Comparison of ENCODE assay signal across 24 cellular contexts in genomic region chr5:159759791-159760300, GRCh38.
"Had no signal": no experiment of that assay in that cellular context is flagged by ENCODE, and none has a peak within 500 bp of the region (broad histone marks: within the 10 kb centered on the region; RNA-seq: fewer than 3 reads in every experiment).

No MANE protein-coding gene starts in this region.

- H3K27me3 ChIP-seq: hepatocyte, neural progenitor cell, ovary, stomach, transverse colon had no signal

- H3K9me3 ChIP-seq: ovary, stomach, thoracic aorta, transverse colon had no signal

- H3K27ac ChIP-seq: coronary artery, hepatocyte, neural progenitor cell, ovary, stomach, thoracic aorta, transverse colon had no signal

- H3K4me3 ChIP-seq: coronary artery, hepatocyte, lung, neural progenitor cell, ovary, stomach, thoracic aorta, transverse colon had no signal

- DNase-seq: effector CD8-positive, alpha-beta T cell; foreskin melanocyte; head of caudate nucleus; kidney; left colon; left ventricle myocardium superior; mesenchymal stem cell; midbrain; nucleus accumbens; ovary; right cardiac atrium; small intestine; stimulated activated CD4-positive, alpha-beta T cell treated with anti-CD3 and anti-CD28 coated beads, Interleukin-12 subunit alpha, Interleukin-12 subunit beta, amount 100 ng/mL, for 4 hours; stimulated activated naive CD4-positive, alpha-beta T cell; stomach; substantia nigra; transverse colon had no signal

- H3K9ac ChIP-seq: neural progenitor cell had no signal

- H3K36me3 ChIP-seq: neural progenitor cell, ovary, stomach, thoracic aorta, transverse colon had no signal

- ATAC-seq: esophagus mucosa; left colon; left ventricle myocardium superior; natural killer cell treated with Interleukin-12 subunit alpha and Interleukin-12 subunit beta and Interleukin-15 and Interleukin-18, amount 100 ng/mL, for 72 hours; right cardiac atrium had no signal

- H2AFZ ChIP-seq: hepatocyte, neural progenitor cell had no signal

- H3K4me2 ChIP-seq: hepatocyte, neural progenitor cell had no signal

- H3K4me1 ChIP-seq: neural progenitor cell had no signal
